In the genomic region with DNA sequence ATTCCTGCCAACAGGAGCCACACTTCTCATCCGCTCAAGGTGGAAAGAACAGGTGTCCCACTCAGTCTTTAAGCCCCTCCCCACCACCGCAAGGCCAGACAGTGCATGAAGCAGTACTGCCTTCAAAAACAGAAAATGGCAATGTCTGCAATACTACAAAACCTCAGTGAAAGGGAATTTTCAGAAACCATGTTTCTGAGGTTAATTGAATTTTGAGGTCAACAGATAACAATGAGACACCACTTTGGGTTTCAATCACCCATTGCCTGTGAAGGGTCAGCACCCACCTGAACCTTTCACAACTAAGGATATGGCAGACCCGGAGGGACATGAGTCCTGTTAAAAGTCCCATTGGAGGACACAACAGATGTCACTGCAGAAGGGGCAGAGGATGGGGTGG, we compare ENCODE assay signal across 12 cellular contexts. TPM values are rescaled to one million over a fixed set of nuclear protein-coding genes. Genes with fewer than 3 reads are reported as not detected.
DNase-seq lines count a peak whose midpoint lies in the region; ATAC-seq, FAIRE-seq and TF ChIP-seq lines count a peak whose summit lies in the region.
"Had no signal": no experiment of that assay in that cellular context is flagged by ENCODE, and none has a peak within 500 bp of the region (broad histone marks: within the 10 kb centered on the region; RNA-seq: fewer than 3 reads in every experiment).

No MANE protein-coding gene starts in this region.

- WGBS in GM12878 (ENCODE audit: insufficient coverage, insufficient replicate concordance, low lambda C conversion rate, missing lambda C conversion rate): 14% methylated on average over 3 of the region's 3 CpGs

- peak; percentile 36 for ATAC-seq in GM19395 (IDR thresholded peaks at IDR 0.05; ENCODE audit: unreplicated experiment)
- peak; percentile 28 for ATAC-seq in HG03095 (IDR thresholded peaks at IDR 0.05; ENCODE audit: unreplicated experiment)
- ATAC-seq in GM12878: peak; percentile 47
- no peak for ATAC-seq in GM21825 (IDR thresholded peaks at IDR 0.05; ENCODE audit: unreplicated experiment)

- in situ Hi-C loops in GM12878 (cut with MboI): no loop called here

- peaks cover 74% of the 10 kb centered on the region for H3K79me2 ChIP-seq in GM12878 (ENCODE audit: control insufficient read depth, insufficient read depth, low read length)

- POLR2A ChIA-PET in GM12878 (lab: Charles Lee): interaction anchor here (0.6 to 2.8 kb wide), 4 partner anchors 23 to 691 kb away, joined by 3 to 8 read pairs (median 6); no protein-coding TSS in a partner anchor

- BruUV-seq in GM12878 (replicated peaks; lab: Mats Ljungman, UMichigan): no TSS peak

- no peaks in the 10 kb centered on the region for H3K27me3 ChIP-seq in GM12878 (replicated peaks in 1 of 2; ENCODE audit: control insufficient read depth in 2 of 2, insufficient read depth in 2 of 2, low read length in 1 of 2)
- H3K27me3 ChIP-seq: transverse colon had no signal

- H3K9ac ChIP-seq in GM12878 (ENCODE audit: control insufficient read depth, insufficient read depth, low read length): peak overlapping the region; percentile 50
- H3K9ac ChIP-seq: GM23248 had no signal

- H3K36me3 ChIP-seq in GM12878 (ENCODE audit: control insufficient read depth in 2 of 2, insufficient read depth in 2 of 2, low read length in 1 of 2): peaks cover 14 to 17% of the 10 kb centered on the region in 2 experiments; a peak in 3 of 4 replicates
- H3K36me3 ChIP-seq: transverse colon had no signal

- RAD21 ChIA-PET in GM12878 (lab: Charles Lee; ENCODE audit: unreplicated experiment): interaction anchor here (3.5 kb wide), 1 partner anchor 45 kb away, joined by 28 read pairs; no protein-coding TSS in a partner anchor

- H3K4me2 ChIP-seq in GM12878 (ENCODE audit: control insufficient read depth, insufficient read depth): peak overlapping the region; percentile 78

- no peak for TF ChIP-seq RAD21 in GM12878 (IDR thresholded peaks at IDR 0.05; ENCODE audit: insufficient read depth, low read depth, low read length)

- CTCF ChIA-PET in GM12878 (lab: Yijun Ruan, JAX): no interaction called here

- intact Hi-C loops in GM12878 (cut with micrococcal nuclease; ENCODE audit: unreplicated experiment): loop anchor here (2.0 kb wide), 1 partner anchor 45 kb away; no protein-coding TSS in a partner anchor

- H4K20me1 ChIP-seq in GM12878 (ENCODE audit: control insufficient read depth, insufficient read depth): 0 out of 2 replicates have a peak, but pooled peaks cover 6% of the 10 kb centered on the region

- no peaks in the 10 kb centered on the region for H3K9me3 ChIP-seq in GM12878 (replicated peaks; ENCODE audit: control insufficient read depth, insufficient read depth, low read length)
- H3K9me3 ChIP-seq: transverse colon had no signal

- DNase-seq in GM12891 (ENCODE audit: insufficient read length, low spot score) (no peak), GM12878 (ENCODE audit: low read depth, low spot score) (no peak), cerebellum (ENCODE audit: low spot score) (no peak), DMS114 treated with DMSO at 0.1 percent for 48 hours (lab: John Stamatoyannopoulos, UW; ENCODE audit: unreplicated experiment) (no peak), foreskin fibroblast (no peak)
- DNase-seq: erythroblast, GM23248, NCI-H82, transverse colon had no signal

- TF ChIP-seq POLR2A in GM12891 (IDR thresholded peaks at IDR 0.05; ENCODE audit: low read depth, low read length) (no peak), GM12878 (IDR thresholded peaks at IDR 0.05; ENCODE audit: low read depth, low read length) (no peak)

- peaks cover 79% of the 10 kb centered on the region for H3K4me1 ChIP-seq in GM12878 (ENCODE audit: control insufficient read depth, insufficient read depth, low read length)

- SMC1A ChIA-PET in GM12878 (lab: Charles Lee; ENCODE audit: uncharacterized antibody, unreplicated experiment): interaction anchor here (4.0 kb wide), 1 partner anchor 45 kb away, joined by 42 read pairs; no protein-coding TSS in a partner anchor

- TF ChIP-seq CTCF in GM12878 (IDR thresholded peaks at IDR 0.05 in 2 of 3, conservative IDR thresholded peaks at IDR 0.05 in 1 of 3; ENCODE audit: control insufficient read depth in 2 of 3, extremely low read depth in 1 of 3, insufficient read depth in 1 of 3, low read depth in 3 of 3, low read length in 3 of 3) (no peak), foreskin fibroblast (IDR thresholded peaks at IDR 0.05; ENCODE audit: low read depth, low read length) (no peak)

- H2AFZ ChIP-seq in GM12878 (ENCODE audit: control insufficient read depth, low read depth, low read length): no peak overlapping the region; the same call in 1 of the 2 replicates
- H2AFZ ChIP-seq: GM23248 had no signal

- no peak overlapping the region; the same call in 1 of the 2 replicates for H3K4me3 ChIP-seq in GM12878
- no peak overlapping the region for H3K4me3 ChIP-seq in foreskin fibroblast (ENCODE audit: low read depth in 1 of 2, low read length in 2 of 2)
- H3K4me3 ChIP-seq: GM23248, transverse colon had no signal

- peak overlapping the region; percentile 29 for H3K27ac ChIP-seq in GM12878 (ENCODE audit: control insufficient read depth, insufficient read depth)
- H3K27ac ChIP-seq: GM23248 had no signal

- peak; percentile 64 to 67; a peak in 3 of 4 replicates for TF ChIP-seq EP300 in GM12878 (IDR thresholded peaks at IDR 0.05; ENCODE audit: borderline replicate concordance in 1 of 2, control insufficient read depth in 1 of 2, low read depth in 2 of 2, low read length in 2 of 2)

- FAIRE-seq in GM12891 (lab: Jason Lieb, UNC): peak; percentile 60
- no peak for FAIRE-seq in GM12878 (lab: Jason Lieb, UNC)

TF ChIP-seq in GM12891, 5 proteins besides CTCF, POLR2A, EP300 and RAD21:
- TF ChIP-seq SPI1 (IDR thresholded peaks at IDR 0.05; ENCODE audit: low read depth, low read length): no peak
- TF ChIP-seq PAX5 (IDR thresholded peaks at IDR 0.05; ENCODE audit: insufficient read depth, low read length, severe bottlenecking): no peak

TF ChIP-seq in GM12878, 131 proteins besides CTCF, POLR2A, EP300 and RAD21 (continues in another document):
- peak; percentile 55 for TF ChIP-seq YY1 (IDR thresholded peaks at IDR 0.05; ENCODE audit: low read depth, low read length)
- no peak for TF ChIP-seq ZNF274 (IDR thresholded peaks at IDR 0.05; ENCODE audit: insufficient read depth, insufficient read length)
- TF ChIP-seq, protein P1, sequence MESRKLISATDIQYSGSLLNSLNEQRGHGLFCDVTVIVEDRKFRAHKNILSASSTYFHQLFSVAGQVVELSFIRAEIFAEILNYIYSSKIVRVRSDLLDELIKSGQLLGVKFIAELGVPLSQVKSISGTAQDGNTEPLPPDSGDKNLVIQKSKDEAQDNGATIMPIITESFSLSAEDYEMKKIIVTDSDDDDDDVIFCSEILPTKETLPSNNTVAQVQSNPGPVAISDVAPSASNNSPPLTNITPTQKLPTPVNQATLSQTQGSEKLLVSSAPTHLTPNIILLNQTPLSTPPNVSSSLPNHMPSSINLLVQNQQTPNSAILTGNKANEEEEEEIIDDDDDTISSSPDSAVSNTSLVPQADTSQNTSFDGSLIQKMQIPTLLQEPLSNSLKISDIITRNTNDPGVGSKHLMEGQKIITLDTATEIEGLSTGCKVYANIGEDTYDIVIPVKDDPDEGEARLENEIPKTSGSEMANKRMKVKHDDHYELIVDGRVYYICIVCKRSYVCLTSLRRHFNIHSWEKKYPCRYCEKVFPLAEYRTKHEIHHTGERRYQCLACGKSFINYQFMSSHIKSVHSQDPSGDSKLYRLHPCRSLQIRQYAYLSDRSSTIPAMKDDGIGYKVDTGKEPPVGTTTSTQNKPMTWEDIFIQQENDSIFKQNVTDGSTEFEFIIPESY (IDR thresholded peaks at IDR 0.05): no peak
- TF ChIP-seq ATF7 (IDR thresholded peaks at IDR 0.05; ENCODE audit: low read depth): peak; percentile 60
- TF ChIP-seq TBL1XR1 (IDR thresholded peaks at IDR 0.05; ENCODE audit: low read depth, low read length): peak; percentile 73; the same call in 1 of the 2 replicates
- TF ChIP-seq CEBPB (IDR thresholded peaks at IDR 0.05; ENCODE audit: borderline replicate concordance in 1 of 2, low read depth in 2 of 2, low read length in 2 of 2): no peak
- TF ChIP-seq PAX5 (IDR thresholded peaks at IDR 0.05; ENCODE audit: borderline replicate concordance, low read depth, low read length): peak; percentile 72; the same call in 1 of the 2 replicates
- no peak for TF ChIP-seq EGR1 (IDR thresholded peaks at IDR 0.05; ENCODE audit: borderline replicate concordance in 1 of 2, low read depth in 2 of 2, low read length in 2 of 2)
- TF ChIP-seq, protein P2, sequence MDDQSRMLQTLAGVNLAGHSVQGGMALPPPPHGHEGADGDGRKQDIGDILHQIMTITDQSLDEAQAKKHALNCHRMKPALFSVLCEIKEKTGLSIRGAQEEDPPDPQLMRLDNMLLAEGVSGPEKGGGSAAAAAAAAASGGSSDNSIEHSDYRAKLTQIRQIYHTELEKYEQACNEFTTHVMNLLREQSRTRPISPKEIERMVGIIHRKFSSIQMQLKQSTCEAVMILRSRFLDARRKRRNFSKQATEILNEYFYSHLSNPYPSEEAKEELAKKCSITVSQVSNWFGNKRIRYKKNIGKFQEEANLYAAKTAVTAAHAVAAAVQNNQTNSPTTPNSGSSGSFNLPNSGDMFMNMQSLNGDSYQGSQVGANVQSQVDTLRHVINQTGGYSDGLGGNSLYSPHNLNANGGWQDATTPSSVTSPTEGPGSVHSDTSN (IDR thresholded peaks at IDR 0.05; ENCODE audit: insufficient replicate concordance, low read depth, low read length): no peak
- TF ChIP-seq CHD4 (IDR thresholded peaks at IDR 0.05): no peak
- TF ChIP-seq TARDBP (IDR thresholded peaks at IDR 0.05; ENCODE audit: borderline replicate concordance): no peak
- TF ChIP-seq PAX8 (IDR thresholded peaks at IDR 0.05): no peak

RNA-seq across cellular contexts. Expression of a gene that starts 13.0 kb away (rescaled TPM):
- polyA plus RNA-seq in GM12891 (2012; ENCODE audit: low read depth, missing spikeins): 5.1 TPM
- 90.8 and 98.3 TPM in 2 replicates for total RNA-seq in GM12878 (2013; cell fraction: nucleolus; rRNA removed)
- total RNA-seq in GM12878 (2014; rRNA removed) (9.4 and 10.8 TPM in 2 replicates), GM12878 (2014; rRNA removed; fragmentation: Illumina TruSeq; extraction: Trizol) (10.2 and 10.3 TPM in 2 replicates), GM12878 (2021) (14.1 and 15.7 TPM in 2 replicates), cerebellum (0.36 TPM)
- 3.9 TPM for polyA plus RNA-seq in GM12878 (2011; ENCODE audit: low read depth)
- polyA plus RNA-seq in GM12878 (2011; rRNA removed) (28.0 and 29.7 TPM in 2 replicates), GM12878 (2014; fragmentation: Illumina TruSeq; extraction: Trizol) (7.0 and 8.2 TPM in 2 replicates), GM12878 (2014; fragmentation: Nextera tagmentation; extraction: Ambion mirVana) (1 to 10 TPM; 1.4 to 2.0 TPM), GM12878 (2014; rRNA removed) (11.6 and 13.0 TPM in 2 replicates), GM12878 (2016; fragmentation: Nextera tagmentation; extraction: Ambion mirVana) (1 to 10 TPM; 2.3 to 2.6 TPM)
- 25.0 and 25.5 TPM in 2 replicates for polyA plus RNA-seq in GM12878 (2011; cell fraction: cytosol; rRNA removed)
- 30.1 and 38.8 TPM in 2 replicates for polyA plus RNA-seq in GM12878 (2011; cell fraction: nucleus; rRNA removed)
- polyA plus RNA-seq in GM12878 (2012): 6.1 and 8.0 TPM in 2 replicates
- 18.9 and 37.1 TPM in 2 replicates for polyA minus RNA-seq in GM12878 (2011; rRNA and poly(A)+ RNA removed)
- polyA minus RNA-seq in GM12878 (2011; cell fraction: cytosol; rRNA and poly(A)+ RNA removed): 17.2 and 21.9 TPM in 2 replicates
- 21.0 and 31.8 TPM in 2 replicates for polyA minus RNA-seq in GM12878 (2011; cell fraction: nucleus; rRNA and poly(A)+ RNA removed)
- polyA plus RNA-seq: GM23248 had no signal
